8 cellular contexts compared by ENCODE assay signal in the genomic region with DNA sequence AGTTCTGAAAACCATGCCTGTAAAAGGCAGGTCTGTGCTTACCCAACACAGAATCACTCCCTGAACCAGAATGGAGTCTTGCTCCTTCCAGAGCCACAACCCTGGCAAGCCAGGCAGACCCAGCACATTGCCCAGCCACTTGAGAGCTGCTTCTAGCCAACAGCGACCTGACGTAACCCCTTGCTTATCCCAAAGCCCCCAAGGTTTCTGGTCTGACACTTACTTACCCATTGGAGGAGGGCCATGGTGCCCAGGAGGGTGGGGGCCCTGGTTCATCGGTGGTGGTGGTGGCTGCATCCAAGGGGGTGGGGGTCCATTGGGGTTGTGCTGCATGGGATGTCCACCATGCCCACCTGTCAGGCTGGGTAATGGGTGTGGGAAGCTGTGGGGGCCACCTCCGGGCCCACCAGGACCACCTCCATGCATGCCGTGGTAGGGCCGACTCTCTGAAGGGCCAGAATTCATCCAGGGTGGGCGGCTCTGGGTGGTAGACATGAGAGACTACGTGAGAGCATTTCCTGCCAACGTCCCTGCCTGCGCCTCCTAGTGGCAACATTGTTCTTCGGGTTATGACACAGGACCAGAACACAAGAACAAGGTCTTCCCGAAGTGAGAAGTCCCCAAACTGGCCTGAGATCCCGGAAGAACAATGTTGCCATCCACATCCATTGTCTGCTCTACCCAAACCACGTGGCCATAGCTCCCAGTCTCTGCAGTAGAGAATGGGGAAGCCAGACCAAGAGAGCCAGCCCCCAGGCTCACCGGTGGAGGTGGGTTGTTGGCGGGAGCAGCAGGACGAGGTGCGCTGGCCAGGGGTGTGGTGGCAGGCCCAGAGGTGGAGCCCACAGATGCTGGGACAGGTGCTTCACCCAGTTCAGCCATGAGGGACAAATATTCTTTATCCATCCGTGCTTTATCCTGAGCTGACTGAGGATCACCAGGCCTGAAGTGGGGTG. TPM values are rescaled to one million over a fixed set of nuclear protein-coding genes. Genes with fewer than 3 reads are reported as not detected.
DNase-seq lines count a peak whose midpoint lies in the region; ATAC-seq and TF ChIP-seq lines count a peak whose summit lies in the region.

No MANE protein-coding gene starts in this region.

- H3K27me3 ChIP-seq in uterus = no peaks in the 10 kb centered on the region

- peaks cover 56% of the 10 kb centered on the region for H3K79me2 ChIP-seq in OCI-LY7 (ENCODE audit: insufficient read depth, low read depth, low read length)

- H3K9me2 ChIP-seq in OCI-LY7 (ENCODE audit: insufficient read depth, low read length) = no peaks in the 10 kb centered on the region

- H3K27ac ChIP-seq in 22Rv1 = 0 out of 2 replicates have a peak overlapping the region, but pooled peaks have one; percentile 12
- H3K27ac ChIP-seq in OCI-LY7 (ENCODE audit: low read depth, low read length, poor library complexity, severe bottlenecking) = no peak overlapping the region
- H3K27ac ChIP-seq in uterus = peak overlapping the region; percentile 17 to 21

- H3K27me3 Mint-ChIP-seq in progenitor cell of endocrine pancreas = no peaks in the 10 kb centered on the region

- H2AFZ ChIP-seq in OCI-LY7 (ENCODE audit: low read length) = no peak overlapping the region

- TF ChIP-seq CTCF in 22Rv1 (IDR thresholded peaks at IDR 0.05) = peak; percentile 89
- peak; percentile 81 for TF ChIP-seq CTCF in GM12865 (IDR thresholded peaks at IDR 0.05; ENCODE audit: insufficient read depth, low read depth, low read length, missing control alignments)
- TF ChIP-seq CTCF in OCI-LY7 (conservative IDR thresholded peaks at IDR 0.05; ENCODE audit: low read length) = peak; percentile 90
- peak; percentile 71 for TF ChIP-seq CTCF in progenitor cell of endocrine pancreas (IDR thresholded peaks at IDR 0.05; ENCODE audit: unreplicated experiment)
- peak; percentile 50 to 71 (median 53) for TF ChIP-seq CTCF in uterus (IDR thresholded peaks at IDR 0.05)

- H3K4me1 Mint-ChIP-seq in progenitor cell of endocrine pancreas (ENCODE audit: low read depth) = peaks cover 38% of the 10 kb centered on the region

- H3K4me3 ChIP-seq in GM12865 (ENCODE audit: low read depth, low read length) (no peak overlapping the region), OCI-LY7 (ENCODE audit: low read depth, low read length, poor library complexity, severe bottlenecking) (no peak overlapping the region), uterus (no peak overlapping the region)

- H3K36me3 ChIP-seq in OCI-LY7 (ENCODE audit: insufficient read depth, low read length) = peaks cover 99% of the 10 kb centered on the region
- H3K36me3 ChIP-seq in uterus = no peaks in the 10 kb centered on the region

- H3K27ac Mint-ChIP-seq in progenitor cell of endocrine pancreas = peak overlapping the region; percentile 10

- no peak for ATAC-seq in HG02763 (IDR thresholded peaks at IDR 0.05; ENCODE audit: unreplicated experiment)

- POLR2A ChIA-PET in OCI-LY7 (lab: Charles Lee) = no interaction called here

- H4K20me1 ChIP-seq in OCI-LY7 (ENCODE audit: insufficient read depth, low read length) = peaks cover 55% of the 10 kb centered on the region

- H3K9me3 Mint-ChIP-seq in progenitor cell of endocrine pancreas (ENCODE audit: low read depth) = no peaks in the 10 kb centered on the region

- intact Hi-C loops in OCI-LY7 (cut with micrococcal nuclease; ENCODE audit: unreplicated experiment) (loop anchor here (1.0 kb wide), 1 partner anchor 24 kb away; no protein-coding TSS in a partner anchor), uterus (cut with DNase I; ENCODE audit: low total_unique reads) (no loop called here)

- H3K4me1 ChIP-seq in OCI-LY7 (ENCODE audit: insufficient read depth, low read length, poor library complexity, severe bottlenecking) (peaks cover 50% of the 10 kb centered on the region), uterus (peaks cover 0 to 10% of the 10 kb centered on the region in 2 donors)

- DNase-seq in GM12865 (ENCODE audit: low read depth) (peak; percentile 81), OCI-LY7 (ENCODE audit: low spot score) (peak; percentile 78), activated T-helper 1 cell treated with Interleukin-2 at 50 U/mL for 16 hours (ENCODE audit: low read depth) (peak; percentile 65), foreskin melanocyte (peak; percentile 49), progenitor cell of endocrine pancreas (ENCODE audit: low spot score, unreplicated experiment) (peak; percentile 56), uterus (peak in 1 of 2 donors; percentile 72)

- no peaks in the 10 kb centered on the region for H3K9me3 ChIP-seq in OCI-LY7 (ENCODE audit: low read length)
- no peaks in the 10 kb centered on the region for H3K9me3 ChIP-seq in uterus

- TF ChIP-seq POLR2A in uterus (IDR thresholded peaks at IDR 0.05) = no peak

- H3K4me3 Mint-ChIP-seq in progenitor cell of endocrine pancreas (ENCODE audit: low read depth) = no peak overlapping the region

- BruUV-seq in OCI-LY7 (replicated peaks; lab: Mats Ljungman, UMichigan) = no TSS peak

- no peak overlapping the region for H3K4me2 ChIP-seq in OCI-LY7 (ENCODE audit: low read length)

- H3K36me3 Mint-ChIP-seq in progenitor cell of endocrine pancreas (ENCODE audit: insufficient read depth) = peaks cover 59% of the 10 kb centered on the region

- CTCF ChIA-PET in OCI-LY7 (lab: Charles Lee; ENCODE audit: unreplicated experiment) = interaction anchor here (0.8 kb wide), 1 partner anchor 81 kb away, joined by 3 read pairs; no protein-coding TSS in a partner anchor

RNA-seq across cellular contexts. Expression of a gene that starts 7.8 kb away (rescaled TPM):
- total RNA-seq in OCI-LY7 (2014; rRNA removed; shearing (Covaris generic)) = 2.2 and 10.1 TPM in 2 replicates
- total RNA-seq in OCI-LY7 (2022) = 2.2 and 2.4 TPM in 2 replicates
- 1.4 and 1.6 TPM in 2 replicates for total RNA-seq in progenitor cell of endocrine pancreas
- total RNA-seq in uterus = 10 to 100 TPM in 2 of 4 donors, 1 to 10 TPM in 2; 2.9 to 42.8 (median 11.4) TPM

RNA-seq across cellular contexts. Expression of a gene that starts 10.7 kb away (rescaled TPM):
- total RNA-seq in OCI-LY7 (2014; rRNA removed; shearing (Covaris generic)) = 247 and 261 TPM in 2 replicates
- total RNA-seq in OCI-LY7 (2022) = 535 TPM in 2 replicates
- total RNA-seq in progenitor cell of endocrine pancreas = 500 and 503 TPM in 2 replicates
- total RNA-seq in uterus = 100 to 1,000 TPM in 3 of 4 donors, 10 to 100 TPM in 1; 62.0 to 374 (median 219) TPM

RNA-seq across cellular contexts. Expression of a gene that starts 23.7 kb away (rescaled TPM):
- total RNA-seq in OCI-LY7 (2014; rRNA removed; shearing (Covaris generic)) = 127 and 145 TPM in 2 replicates
- total RNA-seq in OCI-LY7 (2022) (195 and 205 TPM in 2 replicates), progenitor cell of endocrine pancreas (0.53 and 0.73 TPM in 2 replicates), uterus (10 to 100 TPM in 3 of 4 donors, 1 to 10 TPM in 1; 3.2 to 72.8 (median 23.3) TPM)

RNA-seq across cellular contexts. Expression of a gene that starts 35.4 kb away (rescaled TPM):
- 109 and 115 TPM in 2 replicates for total RNA-seq in OCI-LY7 (2014; rRNA removed; shearing (Covaris generic))
- total RNA-seq in OCI-LY7 (2022) = 110 and 122 TPM in 2 replicates
- 12.7 and 13.3 TPM in 2 replicates for total RNA-seq in progenitor cell of endocrine pancreas
- total RNA-seq in uterus = 10 to 100 TPM; 10.2 to 49.1 (median 24.4) TPM

RNA-seq across cellular contexts. Expression of a gene that starts 42.7 kb away (rescaled TPM):
- total RNA-seq in OCI-LY7 (2014; rRNA removed; shearing (Covaris generic)) = 29.8 and 44.4 TPM in 2 replicates
- 71.6 and 72.4 TPM in 2 replicates for total RNA-seq in OCI-LY7 (2022)
- 54.6 and 61.5 TPM in 2 replicates for total RNA-seq in progenitor cell of endocrine pancreas
- total RNA-seq in uterus = 10 to 100 TPM in 2 of 4 donors, 1 to 10 TPM in 2; 3.8 to 26.2 (median 14.9) TPM
